Comparison of ENCODE assay signal across 19 cellular contexts in the genomic region with DNA sequence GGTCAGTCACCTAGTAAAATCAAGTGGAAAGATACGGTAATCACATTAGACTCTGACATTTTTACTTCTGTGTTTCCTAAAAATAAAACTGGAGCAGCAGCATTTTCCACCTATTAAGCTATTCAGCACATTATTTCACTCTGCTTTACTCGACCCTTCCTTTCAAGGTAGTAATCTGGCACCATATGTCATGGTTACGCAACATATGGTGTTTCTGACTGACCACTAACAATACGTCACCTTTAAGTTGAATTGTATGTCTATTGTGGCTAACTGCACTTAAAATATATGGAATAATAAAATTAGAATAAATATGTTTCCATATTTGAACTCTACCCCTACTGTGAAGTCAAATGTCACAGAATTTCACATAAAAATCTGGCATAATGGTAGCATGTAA.
DNase-seq lines count a peak whose midpoint lies in the region; ATAC-seq, FAIRE-seq and TF ChIP-seq lines count a peak whose summit lies in the region.
"Had no signal": no experiment of that assay in that cellular context is flagged by ENCODE, and none has a peak within 500 bp of the region (broad histone marks: within the 10 kb centered on the region; RNA-seq: fewer than 3 reads in every experiment).

No MANE protein-coding gene starts in this region.

- no peaks in the 10 kb centered on the region for H3K27me3 ChIP-seq in H1 (replicated peaks in 1 of 4; ENCODE audit: control insufficient read depth in 3 of 4, extremely low read depth in 1 of 4, insufficient read depth in 3 of 4, low read length in 3 of 4)
- H3K27me3 ChIP-seq: BE2C had no signal

- H3K4me1 Mint-ChIP-seq in HFFc6 (ENCODE audit: low read depth) = peaks cover 10% of the 10 kb centered on the region
- H3K4me1 Mint-ChIP-seq: H9 had no signal

- H3K4me2 ChIP-seq in H1 (ENCODE audit: insufficient read depth in 1 of 2, low read depth in 2 of 2, low read length in 2 of 2) = no peak overlapping the region
- H3K4me2 ChIP-seq: A549 had no signal

- DNase-seq in G401 (ENCODE audit: low spot score) (peak; percentile 23), HFFc6 (no peak), H1 (ENCODE audit: low read depth in 1 of 2, low spot score in 2 of 2) (no peak), H4 (ENCODE audit: low spot score) (no peak), GM10266 (ENCODE audit: extremely low spot score) (no peak)
- DNase-seq: BE2C; CD4-positive, alpha-beta memory T cell; COR-L47; DMS53; GM23248; H9; KBM-7 had no signal

- POLR2A ChIA-PET in H1 (lab: Charles Lee; ENCODE audit: partially characterized antibody) = no interaction called here

- no peaks in the 10 kb centered on the region for H3K4me1 ChIP-seq in H1 (replicated peaks in 1 of 4; ENCODE audit: control insufficient read depth in 3 of 4, insufficient read depth in 4 of 4, low read length in 3 of 4)
- H3K4me1 ChIP-seq: A549 had no signal

- H2BK120ac ChIP-seq in H1 (replicated peaks; ENCODE audit: low read depth, low read length) = no peak overlapping the region

- H3K27ac Mint-ChIP-seq in HFFc6 = peak overlapping the region; percentile 3; the same call in 1 of the 2 replicates
- H3K27ac Mint-ChIP-seq: CD4-positive, alpha-beta memory T cell had no signal

- peaks cover 18% of the 10 kb centered on the region for H3K36me3 Mint-ChIP-seq in HFFc6 (ENCODE audit: low read depth)
- H3K36me3 Mint-ChIP-seq: CD4-positive, alpha-beta memory T cell had no signal

- no peaks in the 10 kb centered on the region for H3K79me2 ChIP-seq in H1 (ENCODE audit: control insufficient read depth in 1 of 2, insufficient read depth in 2 of 2, low read length in 2 of 2)

- H3K9me3 ChIP-seq in H1 (ENCODE audit: insufficient read depth in 2 of 2, low read depth in 1 of 2, low read length in 1 of 2) = no peaks in the 10 kb centered on the region
- H3K9me3 ChIP-seq: A549, BE2C had no signal

- H3K9ac ChIP-seq in H1 (replicated peaks in 1 of 4; ENCODE audit: extremely low read depth in 1 of 4, low read depth in 3 of 4, low read length in 3 of 4) = no peak overlapping the region
- H3K9ac ChIP-seq: GM23248 had no signal

- H2BK20ac ChIP-seq in H1 (ENCODE audit: low read length) = no peak overlapping the region

- H3K4ac ChIP-seq in H1 (replicated peaks; ENCODE audit: insufficient read length, low read depth, low read length) = no peak overlapping the region

- TF ChIP-seq RAD21 in H1 (IDR thresholded peaks at IDR 0.05 in 1 of 2, conservative IDR thresholded peaks at IDR 0.05 in 1 of 2; ENCODE audit: low read depth in 2 of 2, low read length in 2 of 2) = no peak

- H2AFZ ChIP-seq in H1 (ENCODE audit: low read length) = no peak overlapping the region
- H2AFZ ChIP-seq: GM23248 had no signal

- no peak overlapping the region for H2AK5ac ChIP-seq in H1 (ENCODE audit: low read depth, low read length)

- H3K4me3 ChIP-seq in H1 (ENCODE audit: extremely low read depth in 1 of 4, insufficient read depth in 2 of 4, low read depth in 3 of 4, low read length in 4 of 4) = no peak overlapping the region
- H3K4me3 ChIP-seq: A549, GM12878, GM23248 had no signal

- H3K23ac ChIP-seq in H1 (ENCODE audit: insufficient read length) = no peak overlapping the region

- H3K79me1 ChIP-seq in H1 (ENCODE audit: low read depth, low read length) = no peaks in the 10 kb centered on the region

- H3K18ac ChIP-seq in H1 (ENCODE audit: extremely low read depth, low read length) = no peak overlapping the region

- peak overlapping the region; percentile 6; the same call in 1 of the 2 replicates for H3K27ac ChIP-seq in VCaP
- no peak overlapping the region for H3K27ac ChIP-seq in H1 (ENCODE audit: low read depth, low read length)
- H3K27ac ChIP-seq: A549, C4-2B, GM23248 had no signal

- no peaks in the 10 kb centered on the region for H3K23me2 ChIP-seq in H1 (ENCODE audit: low read depth, low read length)

- TF ChIP-seq EP300 in H1 (IDR thresholded peaks at IDR 0.05; ENCODE audit: borderline replicate concordance in 1 of 2, low read depth in 2 of 2, low read length in 2 of 2) = no peak

- H3K4me3 Mint-ChIP-seq in HFFc6 = no peak overlapping the region
- H3K4me3 Mint-ChIP-seq: CD4-positive, alpha-beta memory T cell; H9 had no signal

- ATAC-seq in HG03378 (IDR thresholded peaks at IDR 0.05; ENCODE audit: unreplicated experiment) = no peak
- ATAC-seq: A549, GM12878 had no signal

- no peak for FAIRE-seq in H1 (lab: Jason Lieb, UNC)
- FAIRE-seq: A549, D721Med, GM12878, GM18507 had no signal

- no peak overlapping the region for H2BK5ac ChIP-seq in H1 (ENCODE audit: low read depth, low read length)

- H2BK12ac ChIP-seq in H1 (ENCODE audit: low read depth, low read length) = no peak overlapping the region

- H4K5ac ChIP-seq in H1 (ENCODE audit: insufficient read length, low read depth, low read length) = no peak overlapping the region

- no peaks in the 10 kb centered on the region for H4K20me1 ChIP-seq in H1 (replicated peaks in 1 of 2; ENCODE audit: control insufficient read depth in 1 of 2, insufficient read depth in 2 of 2, low read length in 2 of 2)

- H3K27me3 Mint-ChIP-seq in HFFc6 (ENCODE audit: insufficient read depth) = no peaks in the 10 kb centered on the region; the same call in 1 of the 2 replicates

- no peaks in the 10 kb centered on the region for H3K9me3 Mint-ChIP-seq in HFFc6
- H3K9me3 Mint-ChIP-seq: CD4-positive, alpha-beta memory T cell; H9 had no signal

- peaks cover 3 to 61% (median 22%) of the 10 kb centered on the region in 4 experiments; a peak in 7 of 8 replicates for H3K36me3 ChIP-seq in H1 (ENCODE audit: control insufficient read depth in 2 of 4, insufficient read depth in 4 of 4, low read length in 3 of 4)

- no peak for TF ChIP-seq CTCF in HFFc6 (IDR thresholded peaks at IDR 0.05)
- TF ChIP-seq CTCF in VCaP (conservative IDR thresholded peaks at IDR 0.05) = no peak
- no peak for TF ChIP-seq CTCF in H1 (IDR thresholded peaks at IDR 0.05; ENCODE audit: control extremely low read depth in 1 of 3, insufficient read depth in 1 of 3, low read depth in 1 of 3, low read length in 3 of 3)
- TF ChIP-seq CTCF in GM10266 (IDR thresholded peaks at IDR 0.05; ENCODE audit: control insufficient read depth, insufficient read depth, low read depth, missing control alignments) = no peak

- CTCF ChIA-PET in H1 (lab: Charles Lee; ENCODE audit: partially characterized antibody) = interaction anchor here (2.7 to 3.1 kb wide), 4 partner anchors 10 to 219 kb away, joined by 6 to 35 read pairs (median 12); no protein-coding TSS in a partner anchor

- H2BK15ac ChIP-seq in H1 (ENCODE audit: low read length) = no peak overlapping the region

- no peak for TF ChIP-seq POLR2A in H1 (IDR thresholded peaks at IDR 0.05; ENCODE audit: control extremely low read depth in 1 of 2, low read depth in 2 of 2, low read length in 2 of 2)

- H3K56ac ChIP-seq in H1 (replicated peaks; ENCODE audit: insufficient read length, low read depth, low read length) = no peak overlapping the region

- 95% methylated on average over 4 of the region's 4 CpGs; no CpG with 5 or more reads in 1 of the 2 experiments for WGBS in H1 (ENCODE audit: extremely low coverage in 1 of 2, insufficient coverage in 1 of 2, insufficient read length in 1 of 2, insufficient replicate concordance in 2 of 2, low coverage in 1 of 2, low lambda C conversion rate in 2 of 2, missing lambda C conversion rate in 1 of 2), 2 experiments

- no peak overlapping the region for H4K8ac ChIP-seq in H1 (ENCODE audit: extremely low read depth, insufficient read depth, low read length)

- H3K14ac ChIP-seq in H1 (ENCODE audit: insufficient read length) = no peak overlapping the region

- no peak overlapping the region for H4K91ac ChIP-seq in H1 (replicated peaks; ENCODE audit: insufficient read length, low read length)

- in situ Hi-C loops in G401 (cut with HindIII; ENCODE audit: low sequenced_read_pairs) = no loop called here

TF ChIP-seq in H1, 55 proteins besides CTCF, POLR2A, EP300 and RAD21:
- TF ChIP-seq GTF2F1 (IDR thresholded peaks at IDR 0.05; ENCODE audit: borderline replicate concordance, low read depth, low read length) (no peak), CREB1 (IDR thresholded peaks at IDR 0.05) (no peak), CEBPB (IDR thresholded peaks at IDR 0.05; ENCODE audit: low read depth, low read length) (peak; percentile 74), EGR1 (IDR thresholded peaks at IDR 0.05; ENCODE audit: borderline replicate concordance, low read depth, low read length) (no peak)
